In the genomic region with DNA sequence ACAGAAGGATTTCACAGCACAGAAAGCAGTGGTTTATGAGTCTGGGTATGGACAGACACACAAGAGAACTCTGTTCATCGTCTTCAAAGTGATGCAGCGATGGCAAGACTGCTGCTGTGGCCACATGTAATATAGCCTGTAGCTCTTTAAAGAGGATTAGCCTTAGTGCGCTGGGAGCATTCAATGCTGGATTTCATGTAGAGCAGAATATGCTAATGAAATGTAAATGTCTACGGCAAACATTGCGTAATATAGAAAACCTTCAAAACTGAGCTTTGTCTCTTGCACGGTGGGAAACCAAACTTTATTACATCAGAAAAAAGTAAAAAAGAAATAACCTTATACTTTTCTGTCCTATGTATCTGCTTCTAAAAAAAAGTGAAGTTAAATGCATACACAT, we compare ENCODE assay signal across 1 cellular context.
TF ChIP-seq lines count a peak whose summit lies in the region.

No MANE protein-coding gene starts in this region.

TF ChIP-seq in HepG2, 621 proteins besides CTCF, POLR2A, EP300 and RAD21:
- no peak for TF ChIP-seq ZNF484 (CRISPR knock-in tag; IDR thresholded peaks at IDR 0.05; ENCODE audit: borderline replicate concordance, low read depth)
- no peak for TF ChIP-seq TCF12 (IDR thresholded peaks at IDR 0.05)
- TF ChIP-seq TCF12 (CRISPR knock-in tag; IDR thresholded peaks at IDR 0.05) = no peak
- peak; percentile 92 for TF ChIP-seq CEBPB (IDR thresholded peaks at IDR 0.05; ENCODE audit: borderline replicate concordance, low read depth, low read length)
- no peak for TF ChIP-seq CCDC6 (CRISPR knock-in tag; IDR thresholded peaks at IDR 0.05)
- TF ChIP-seq CEBPG (CRISPR knock-in tag; IDR thresholded peaks at IDR 0.05) = peak; percentile 30; the same call in 1 of the 2 replicates
